Comparison of ENCODE assay signal across 1 cellular context in genomic region chr7:45136106-45137060, GRCh38.
TF ChIP-seq lines count a peak whose summit lies in the region.

No MANE protein-coding gene starts in this region.

TF ChIP-seq in H1, 55 proteins besides CTCF, POLR2A, EP300 and RAD21 (continued from another document):
- TF ChIP-seq CHD7 (IDR thresholded peaks at IDR 0.05; ENCODE audit: insufficient replicate concordance, low read length) = no peak
- TF ChIP-seq JUN (IDR thresholded peaks at IDR 0.05; ENCODE audit: low read depth, low read length) = no peak
- TF ChIP-seq GABPA (IDR thresholded peaks at IDR 0.05; ENCODE audit: borderline replicate concordance, insufficient read depth, low read length) = no peak
- TF ChIP-seq SIN3A (conservative IDR thresholded peaks at IDR 0.05 in 1 of 2, IDR thresholded peaks at IDR 0.05 in 1 of 2; ENCODE audit: low read depth in 1 of 2, low read length in 2 of 2) = no peak
- TF ChIP-seq KDM5A (IDR thresholded peaks at IDR 0.05; ENCODE audit: low read length) = no peak
- TF ChIP-seq CBX8 (IDR thresholded peaks at IDR 0.05; ENCODE audit: borderline replicate concordance, low read depth, low read length) = no peak
